In the genomic region with DNA sequence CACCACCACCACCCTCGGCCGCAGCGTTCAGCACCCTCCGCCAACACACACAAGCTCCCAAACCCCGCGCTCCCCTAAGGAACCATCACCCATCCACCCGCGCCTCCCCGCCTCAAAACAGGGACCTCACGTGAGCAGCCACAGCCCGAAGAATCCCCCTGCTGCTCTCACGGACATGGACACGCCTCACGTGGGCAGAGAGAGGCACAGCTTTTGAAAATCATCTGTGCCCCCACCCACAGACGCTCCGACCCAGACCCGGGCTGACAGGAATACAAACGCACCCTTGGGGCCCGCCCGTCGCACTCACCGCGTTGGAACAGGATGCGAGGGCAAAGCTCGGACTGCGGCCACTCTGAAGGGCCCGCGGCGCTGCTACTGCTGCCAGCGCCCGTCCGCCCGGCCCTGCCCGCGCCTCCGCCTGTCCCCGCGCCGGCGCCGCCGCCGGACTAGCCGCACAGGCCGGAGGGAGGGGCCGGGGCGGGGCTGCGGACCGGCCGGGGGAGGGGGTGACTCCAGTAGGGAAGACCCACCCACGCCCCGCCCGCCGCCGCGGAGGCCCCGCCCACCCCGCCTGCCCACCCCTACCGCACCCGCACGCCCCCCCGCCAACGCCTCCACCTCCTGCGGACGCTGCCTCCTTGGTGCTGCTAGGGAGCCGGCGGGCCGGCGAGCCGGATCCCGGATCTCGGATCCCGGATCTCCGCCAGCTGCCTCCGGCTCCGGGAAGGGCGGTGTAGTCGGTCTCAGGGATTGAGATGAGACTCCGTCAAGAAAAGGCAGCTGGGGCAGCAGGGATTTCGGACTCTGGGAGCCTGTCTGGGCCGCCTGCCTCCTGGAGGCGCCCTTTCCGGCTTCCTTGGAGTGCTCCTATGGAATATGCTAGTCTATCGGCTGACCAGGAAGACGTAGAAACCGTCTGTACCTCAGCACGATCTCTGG, we compare ENCODE assay signal across 1 cellular context.
A peak's percentile ranks its signal among the peaks of the same experiment; 100 is the strongest.
TF ChIP-seq lines count a peak whose summit lies in the region.

A gene (minus strand): TSS at position 461 of the 942 bp plus-strand sequence. CDS start 8,246 bp downstream, outside the sequence.

TF ChIP-seq in GM12878, 131 proteins besides CTCF, POLR2A, EP300 and RAD21 (continued from another document):
- TF ChIP-seq, protein P1, sequence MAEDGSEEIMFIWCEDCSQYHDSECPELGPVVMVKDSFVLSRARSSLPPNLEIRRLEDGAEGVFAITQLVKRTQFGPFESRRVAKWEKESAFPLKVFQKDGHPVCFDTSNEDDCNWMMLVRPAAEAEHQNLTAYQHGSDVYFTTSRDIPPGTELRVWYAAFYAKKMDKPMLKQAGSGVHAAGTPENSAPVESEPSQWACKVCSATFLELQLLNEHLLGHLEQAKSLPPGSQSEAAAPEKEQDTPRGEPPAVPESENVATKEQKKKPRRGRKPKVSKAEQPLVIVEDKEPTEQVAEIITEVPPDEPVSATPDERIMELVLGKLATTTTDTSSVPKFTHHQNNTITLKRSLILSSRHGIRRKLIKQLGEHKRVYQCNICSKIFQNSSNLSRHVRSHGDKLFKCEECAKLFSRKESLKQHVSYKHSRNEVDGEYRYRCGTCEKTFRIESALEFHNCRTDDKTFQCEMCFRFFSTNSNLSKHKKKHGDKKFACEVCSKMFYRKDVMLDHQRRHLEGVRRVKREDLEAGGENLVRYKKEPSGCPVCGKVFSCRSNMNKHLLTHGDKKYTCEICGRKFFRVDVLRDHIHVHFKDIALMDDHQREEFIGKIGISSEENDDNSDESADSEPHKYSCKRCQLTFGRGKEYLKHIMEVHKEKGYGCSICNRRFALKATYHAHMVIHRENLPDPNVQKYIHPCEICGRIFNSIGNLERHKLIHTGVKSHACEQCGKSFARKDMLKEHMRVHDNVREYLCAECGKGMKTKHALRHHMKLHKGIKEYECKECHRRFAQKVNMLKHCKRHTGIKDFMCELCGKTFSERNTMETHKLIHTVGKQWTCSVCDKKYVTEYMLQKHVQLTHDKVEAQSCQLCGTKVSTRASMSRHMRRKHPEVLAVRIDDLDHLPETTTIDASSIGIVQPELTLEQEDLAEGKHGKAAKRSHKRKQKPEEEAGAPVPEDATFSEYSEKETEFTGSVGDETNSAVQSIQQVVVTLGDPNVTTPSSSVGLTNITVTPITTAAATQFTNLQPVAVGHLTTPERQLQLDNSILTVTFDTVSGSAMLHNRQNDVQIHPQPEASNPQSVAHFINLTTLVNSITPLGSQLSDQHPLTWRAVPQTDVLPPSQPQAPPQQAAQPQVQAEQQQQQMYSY (CRISPR knock-in tag; IDR thresholded peaks at IDR 0.05): no peak
- no peak for TF ChIP-seq BMI1 (IDR thresholded peaks at IDR 0.05; ENCODE audit: borderline replicate concordance)
- TF ChIP-seq, protein P2, sequence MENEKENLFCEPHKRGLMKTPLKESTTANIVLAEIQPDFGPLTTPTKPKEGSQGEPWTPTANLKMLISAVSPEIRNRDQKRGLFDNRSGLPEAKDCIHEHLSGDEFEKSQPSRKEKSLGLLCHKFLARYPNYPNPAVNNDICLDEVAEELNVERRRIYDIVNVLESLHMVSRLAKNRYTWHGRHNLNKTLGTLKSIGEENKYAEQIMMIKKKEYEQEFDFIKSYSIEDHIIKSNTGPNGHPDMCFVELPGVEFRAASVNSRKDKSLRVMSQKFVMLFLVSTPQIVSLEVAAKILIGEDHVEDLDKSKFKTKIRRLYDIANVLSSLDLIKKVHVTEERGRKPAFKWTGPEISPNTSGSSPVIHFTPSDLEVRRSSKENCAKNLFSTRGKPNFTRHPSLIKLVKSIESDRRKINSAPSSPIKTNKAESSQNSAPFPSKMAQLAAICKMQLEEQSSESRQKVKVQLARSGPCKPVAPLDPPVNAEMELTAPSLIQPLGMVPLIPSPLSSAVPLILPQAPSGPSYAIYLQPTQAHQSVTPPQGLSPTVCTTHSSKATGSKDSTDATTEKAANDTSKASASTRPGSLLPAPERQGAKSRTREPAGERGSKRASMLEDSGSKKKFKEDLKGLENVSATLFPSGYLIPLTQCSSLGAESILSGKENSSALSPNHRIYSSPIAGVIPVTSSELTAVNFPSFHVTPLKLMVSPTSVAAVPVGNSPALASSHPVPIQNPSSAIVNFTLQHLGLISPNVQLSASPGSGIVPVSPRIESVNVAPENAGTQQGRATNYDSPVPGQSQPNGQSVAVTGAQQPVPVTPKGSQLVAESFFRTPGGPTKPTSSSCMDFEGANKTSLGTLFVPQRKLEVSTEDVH (IDR thresholded peaks at IDR 0.05; ENCODE audit: low read depth, partially characterized antibody): no peak
- TF ChIP-seq NFXL1 (IDR thresholded peaks at IDR 0.05; ENCODE audit: borderline replicate concordance): no peak
- TF ChIP-seq, protein P3, sequence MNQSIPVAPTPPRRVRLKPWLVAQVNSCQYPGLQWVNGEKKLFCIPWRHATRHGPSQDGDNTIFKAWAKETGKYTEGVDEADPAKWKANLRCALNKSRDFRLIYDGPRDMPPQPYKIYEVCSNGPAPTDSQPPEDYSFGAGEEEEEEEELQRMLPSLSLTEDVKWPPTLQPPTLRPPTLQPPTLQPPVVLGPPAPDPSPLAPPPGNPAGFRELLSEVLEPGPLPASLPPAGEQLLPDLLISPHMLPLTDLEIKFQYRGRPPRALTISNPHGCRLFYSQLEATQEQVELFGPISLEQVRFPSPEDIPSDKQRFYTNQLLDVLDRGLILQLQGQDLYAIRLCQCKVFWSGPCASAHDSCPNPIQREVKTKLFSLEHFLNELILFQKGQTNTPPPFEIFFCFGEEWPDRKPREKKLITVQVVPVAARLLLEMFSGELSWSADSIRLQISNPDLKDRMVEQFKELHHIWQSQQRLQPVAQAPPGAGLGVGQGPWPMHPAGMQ (IDR thresholded peaks at IDR 0.05; ENCODE audit: borderline replicate concordance): no peak
- no peak for TF ChIP-seq MYC (IDR thresholded peaks at IDR 0.05; ENCODE audit: insufficient read depth, insufficient read length, insufficient replicate concordance, low read length, severe bottlenecking)
- no peak for TF ChIP-seq NBN (IDR thresholded peaks at IDR 0.05)
- no peak for TF ChIP-seq ETV6 (conservative IDR thresholded peaks at IDR 0.05 in 1 of 2, IDR thresholded peaks at IDR 0.05 in 1 of 2; ENCODE audit: borderline replicate concordance in 1 of 2, low read depth in 1 of 2)
- TF ChIP-seq ZNF274 (IDR thresholded peaks at IDR 0.05; ENCODE audit: insufficient read depth, insufficient read length): no peak
- no peak for TF ChIP-seq MEF2A (IDR thresholded peaks at IDR 0.05; ENCODE audit: insufficient read depth, low read depth, low read length)
- TF ChIP-seq JUND (IDR thresholded peaks at IDR 0.05; ENCODE audit: low read depth, low read length): no peak
- TF ChIP-seq, protein P4, sequence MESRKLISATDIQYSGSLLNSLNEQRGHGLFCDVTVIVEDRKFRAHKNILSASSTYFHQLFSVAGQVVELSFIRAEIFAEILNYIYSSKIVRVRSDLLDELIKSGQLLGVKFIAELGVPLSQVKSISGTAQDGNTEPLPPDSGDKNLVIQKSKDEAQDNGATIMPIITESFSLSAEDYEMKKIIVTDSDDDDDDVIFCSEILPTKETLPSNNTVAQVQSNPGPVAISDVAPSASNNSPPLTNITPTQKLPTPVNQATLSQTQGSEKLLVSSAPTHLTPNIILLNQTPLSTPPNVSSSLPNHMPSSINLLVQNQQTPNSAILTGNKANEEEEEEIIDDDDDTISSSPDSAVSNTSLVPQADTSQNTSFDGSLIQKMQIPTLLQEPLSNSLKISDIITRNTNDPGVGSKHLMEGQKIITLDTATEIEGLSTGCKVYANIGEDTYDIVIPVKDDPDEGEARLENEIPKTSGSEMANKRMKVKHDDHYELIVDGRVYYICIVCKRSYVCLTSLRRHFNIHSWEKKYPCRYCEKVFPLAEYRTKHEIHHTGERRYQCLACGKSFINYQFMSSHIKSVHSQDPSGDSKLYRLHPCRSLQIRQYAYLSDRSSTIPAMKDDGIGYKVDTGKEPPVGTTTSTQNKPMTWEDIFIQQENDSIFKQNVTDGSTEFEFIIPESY (IDR thresholded peaks at IDR 0.05): no peak
- no peak for TF ChIP-seq ASH2L (IDR thresholded peaks at IDR 0.05; ENCODE audit: borderline replicate concordance, low read depth)
- no peak for TF ChIP-seq SPI1 (IDR thresholded peaks at IDR 0.05; ENCODE audit: borderline replicate concordance, insufficient read depth, low read depth, low read length)
- TF ChIP-seq ZSCAN29 (IDR thresholded peaks at IDR 0.05): no peak
- TF ChIP-seq KLF5 (IDR thresholded peaks at IDR 0.05; ENCODE audit: partially characterized antibody): no peak
- TF ChIP-seq, protein P5, sequence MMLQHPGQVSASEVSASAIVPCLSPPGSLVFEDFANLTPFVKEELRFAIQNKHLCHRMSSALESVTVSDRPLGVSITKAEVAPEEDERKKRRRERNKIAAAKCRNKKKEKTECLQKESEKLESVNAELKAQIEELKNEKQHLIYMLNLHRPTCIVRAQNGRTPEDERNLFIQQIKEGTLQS (IDR thresholded peaks at IDR 0.05; ENCODE audit: borderline replicate concordance, extremely low read depth, low read depth, low read length): no peak
- TF ChIP-seq, protein P6, sequence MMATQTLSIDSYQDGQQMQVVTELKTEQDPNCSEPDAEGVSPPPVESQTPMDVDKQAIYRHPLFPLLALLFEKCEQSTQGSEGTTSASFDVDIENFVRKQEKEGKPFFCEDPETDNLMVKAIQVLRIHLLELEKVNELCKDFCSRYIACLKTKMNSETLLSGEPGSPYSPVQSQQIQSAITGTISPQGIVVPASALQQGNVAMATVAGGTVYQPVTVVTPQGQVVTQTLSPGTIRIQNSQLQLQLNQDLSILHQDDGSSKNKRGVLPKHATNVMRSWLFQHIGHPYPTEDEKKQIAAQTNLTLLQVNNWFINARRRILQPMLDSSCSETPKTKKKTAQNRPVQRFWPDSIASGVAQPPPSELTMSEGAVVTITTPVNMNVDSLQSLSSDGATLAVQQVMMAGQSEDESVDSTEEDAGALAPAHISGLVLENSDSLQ (IDR thresholded peaks at IDR 0.05): no peak
- TF ChIP-seq TARDBP (IDR thresholded peaks at IDR 0.05; ENCODE audit: borderline replicate concordance): no peak
- TF ChIP-seq, protein P7, sequence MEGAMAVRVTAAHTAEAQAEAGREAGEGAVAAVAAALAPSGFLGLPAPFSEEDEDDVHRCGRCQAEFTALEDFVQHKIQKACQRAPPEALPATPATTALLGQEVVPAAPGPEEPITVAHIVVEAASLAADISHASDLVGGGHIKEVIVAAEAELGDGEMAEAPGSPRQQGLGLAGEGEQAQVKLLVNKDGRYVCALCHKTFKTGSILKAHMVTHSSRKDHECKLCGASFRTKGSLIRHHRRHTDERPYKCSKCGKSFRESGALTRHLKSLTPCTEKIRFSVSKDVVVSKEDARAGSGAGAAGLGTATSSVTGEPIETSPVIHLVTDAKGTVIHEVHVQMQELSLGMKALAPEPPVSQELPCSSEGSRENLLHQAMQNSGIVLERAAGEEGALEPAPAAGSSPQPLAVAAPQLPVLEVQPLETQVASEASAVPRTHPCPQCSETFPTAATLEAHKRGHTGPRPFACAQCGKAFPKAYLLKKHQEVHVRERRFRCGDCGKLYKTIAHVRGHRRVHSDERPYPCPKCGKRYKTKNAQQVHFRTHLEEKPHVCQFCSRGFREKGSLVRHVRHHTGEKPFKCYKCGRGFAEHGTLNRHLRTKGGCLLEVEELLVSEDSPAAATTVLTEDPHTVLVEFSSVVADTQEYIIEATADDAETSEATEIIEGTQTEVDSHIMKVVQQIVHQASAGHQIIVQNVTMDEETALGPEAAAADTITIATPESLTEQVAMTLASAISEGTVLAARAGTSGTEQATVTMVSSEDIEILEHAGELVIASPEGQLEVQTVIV (IDR thresholded peaks at IDR 0.05; ENCODE audit: borderline replicate concordance, partially characterized antibody): no peak
- no peak for TF ChIP-seq SP1 (IDR thresholded peaks at IDR 0.05; ENCODE audit: low read depth, low read length)
- no peak for TF ChIP-seq HCFC1 (IDR thresholded peaks at IDR 0.05; ENCODE audit: low read length)
- peak; percentile 32; the same call in 1 of the 2 replicates for TF ChIP-seq POLR2AphosphoS5 (IDR thresholded peaks at IDR 0.05; ENCODE audit: low read length)
- TF ChIP-seq, protein P8, sequence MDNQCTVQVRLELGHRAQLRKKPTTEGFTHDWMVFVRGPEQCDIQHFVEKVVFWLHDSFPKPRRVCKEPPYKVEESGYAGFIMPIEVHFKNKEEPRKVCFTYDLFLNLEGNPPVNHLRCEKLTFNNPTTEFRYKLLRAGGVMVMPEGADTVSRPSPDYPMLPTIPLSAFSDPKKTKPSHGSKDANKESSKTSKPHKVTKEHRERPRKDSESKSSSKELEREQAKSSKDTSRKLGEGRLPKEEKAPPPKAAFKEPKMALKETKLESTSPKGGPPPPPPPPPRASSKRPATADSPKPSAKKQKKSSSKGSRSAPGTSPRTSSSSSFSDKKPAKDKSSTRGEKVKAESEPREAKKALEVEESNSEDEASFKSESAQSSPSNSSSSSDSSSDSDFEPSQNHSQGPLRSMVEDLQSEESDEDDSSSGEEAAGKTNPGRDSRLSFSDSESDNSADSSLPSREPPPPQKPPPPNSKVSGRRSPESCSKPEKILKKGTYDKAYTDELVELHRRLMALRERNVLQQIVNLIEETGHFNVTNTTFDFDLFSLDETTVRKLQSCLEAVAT (IDR thresholded peaks at IDR 0.05): no peak
- TF ChIP-seq PML (IDR thresholded peaks at IDR 0.05; ENCODE audit: low read length): no peak
- TF ChIP-seq YBX1 (IDR thresholded peaks at IDR 0.05): no peak
- TF ChIP-seq ZNF207 (IDR thresholded peaks at IDR 0.05; ENCODE audit: borderline replicate concordance): no peak
- TF ChIP-seq TCF3 (IDR thresholded peaks at IDR 0.05; ENCODE audit: borderline replicate concordance, insufficient read depth, low read depth, low read length): no peak
- no peak for TF ChIP-seq NFYA (IDR thresholded peaks at IDR 0.05; ENCODE audit: borderline replicate concordance, low read depth, low read length)
- no peak for TF ChIP-seq CHD2 (IDR thresholded peaks at IDR 0.05; ENCODE audit: borderline replicate concordance, low read depth, low read length)
- no peak for TF ChIP-seq ZZZ3 (IDR thresholded peaks at IDR 0.05; ENCODE audit: control insufficient read depth, insufficient read length, low read depth)
- no peak for TF ChIP-seq KDM1A (IDR thresholded peaks at IDR 0.05; ENCODE audit: borderline replicate concordance)
- no peak for TF ChIP-seq CREB1 (IDR thresholded peaks at IDR 0.05; ENCODE audit: low read depth)
- no peak for TF ChIP-seq TCF7 (IDR thresholded peaks at IDR 0.05; ENCODE audit: borderline replicate concordance)
